ENCODE assay signal across 9 cellular contexts in genomic region chr19:33376423-33376822, GRCh38. TPM values are rescaled to one million over a fixed set of nuclear protein-coding genes. Genes with fewer than 3 reads are reported as not detected.
DNase-seq lines count a peak whose midpoint lies in the region; ATAC-seq, FAIRE-seq and TF ChIP-seq lines count a peak whose summit lies in the region.
"Had no signal": no experiment of that assay in that cellular context is flagged by ENCODE, and none has a peak within 500 bp of the region (broad histone marks: within the 10 kb centered on the region; RNA-seq: fewer than 3 reads in every experiment).

No MANE protein-coding gene starts in this region.

- H3K4me2 ChIP-seq in astrocyte (ENCODE audit: low read length) = peak overlapping the region; percentile 93

- H3K4me1 Mint-ChIP-seq in astrocyte (ENCODE audit: low read depth, unreplicated experiment) = peaks cover 30% of the 10 kb centered on the region

- peaks cover 8% of the 10 kb centered on the region for H3K36me3 Mint-ChIP-seq in astrocyte (ENCODE audit: low read depth, unreplicated experiment)

- H3K27ac ChIP-seq in astrocyte (ENCODE audit: low read depth, low read length) = peak overlapping the region; percentile 31
- no peak overlapping the region for H3K27ac ChIP-seq in thoracic aorta

- peaks cover 73% of the 10 kb centered on the region for H4K20me1 ChIP-seq in astrocyte (ENCODE audit: insufficient read depth, low read length)

- no peaks in the 10 kb centered on the region for H3K9me3 Mint-ChIP-seq in astrocyte (ENCODE audit: unreplicated experiment)

- H3K9ac ChIP-seq in astrocyte (ENCODE audit: low read length) = peak overlapping the region; percentile 15

- peak overlapping the region; percentile 68 for H3K27ac Mint-ChIP-seq in astrocyte (ENCODE audit: unreplicated experiment)

- no peaks in the 10 kb centered on the region for H3K36me3 ChIP-seq in astrocyte (ENCODE audit: insufficient read depth, low read length)
- peaks cover 6% of the 10 kb centered on the region for H3K36me3 ChIP-seq in thoracic aorta

- peak overlapping the region; percentile 52 for H3K4me3 Mint-ChIP-seq in astrocyte (ENCODE audit: unreplicated experiment)

- peaks cover 20% of the 10 kb centered on the region for H3K4me1 ChIP-seq in astrocyte (ENCODE audit: insufficient read depth, low read length)
- peaks cover 14 to 30% of the 10 kb centered on the region in 2 donors for H3K4me1 ChIP-seq in thoracic aorta (ENCODE audit: control insufficient read depth in 1 of 2, low read depth in 2 of 2)

- H3K27me3 ChIP-seq in astrocyte (ENCODE audit: insufficient read depth, low read length) = no peaks in the 10 kb centered on the region
- H3K27me3 ChIP-seq in thoracic aorta (replicated peaks; ENCODE audit: insufficient read depth) = no peaks in the 10 kb centered on the region
- H3K27me3 ChIP-seq: dorsolateral prefrontal cortex had no signal

- FAIRE-seq in astrocyte (lab: Jason Lieb, UNC) = no peak

- ATAC-seq in thoracic aorta (ENCODE audit: insufficient number of reproducible peaks, low FRiP score, low read depth) = no peak
- no peak for ATAC-seq in activated CD4-positive, CD25-positive, alpha-beta regulatory T cell treated with anti-CD3 and anti-CD28 coated beads, Interleukin-2, amount 50 U/mL, for 24 hours

- peaks cover 76% of the 10 kb centered on the region for H3K79me2 ChIP-seq in astrocyte (ENCODE audit: insufficient read depth, low read length)

- TF ChIP-seq CTCF in astrocyte (IDR thresholded peaks at IDR 0.05; ENCODE audit: insufficient read depth, low read depth, low read length) (no peak), thoracic aorta (IDR thresholded peaks at IDR 0.05) (no peak)

- no peaks in the 10 kb centered on the region for H3K27me3 Mint-ChIP-seq in astrocyte (ENCODE audit: low read depth, unreplicated experiment)

- no peak overlapping the region for H2AFZ ChIP-seq in astrocyte (ENCODE audit: low read depth, low read length)

- DNase-seq in HT-29 (ENCODE audit: low spot score) (peak; percentile 93), astrocyte (ENCODE audit: low read depth) (peak; percentile 84), kidney glomerular epithelial cell (lab: John Stamatoyannopoulos, UW) (peak; percentile 15), thoracic aorta (ENCODE audit: low spot score) (peak; percentile 66), NCI-H82 (lab: John Stamatoyannopoulos, UW) (no peak)
- DNase-seq in activated CD4-positive, alpha-beta T cell treated with anti-CD3 and anti-CD28 coated beads for 4 hours = no peak
- DNase-seq: dorsolateral prefrontal cortex; stimulated activated CD4-positive, alpha-beta T cell treated with anti-CD3 and anti-CD28 coated beads, Interleukin-4, amount 100 ng/mL, for 1 hour had no signal

- H3K9me3 ChIP-seq in astrocyte (ENCODE audit: insufficient read depth, low read depth, low read length) = no peaks in the 10 kb centered on the region
- no peaks in the 10 kb centered on the region for H3K9me3 ChIP-seq in thoracic aorta

- H3K4me3 ChIP-seq in astrocyte (ENCODE audit: insufficient read depth, low read depth, low read length) (no peak overlapping the region), thoracic aorta (no peak overlapping the region)

RNA-seq across cellular contexts. Expression of gene CEBPG, which starts 2.9 kb away (rescaled TPM):
- 35.9 and 37.4 TPM in 2 replicates for total RNA-seq in HT-29 (2014; rRNA removed; shearing (Covaris generic))
- total RNA-seq in astrocyte (31.7 and 34.0 TPM in 2 replicates), thoracic aorta (10 to 100 TPM; 19.9 to 32.6 TPM)

Comparison
In these comparisons a context has a peak if more than half of its experiments do, and no peak if none do; other contexts are left out.
1. DNase-seq: peak in HT-29 (single experiment), astrocyte (single experiment), kidney glomerular epithelial cell (single experiment) and thoracic aorta (single experiment); none in NCI-H82 (single experiment) and activated CD4-positive, alpha-beta T cell treated with anti-CD3 and anti-CD28 coated beads for 4 hours (0 of 2).